ENCODE assay signal across 1 cellular context in the genomic region with DNA sequence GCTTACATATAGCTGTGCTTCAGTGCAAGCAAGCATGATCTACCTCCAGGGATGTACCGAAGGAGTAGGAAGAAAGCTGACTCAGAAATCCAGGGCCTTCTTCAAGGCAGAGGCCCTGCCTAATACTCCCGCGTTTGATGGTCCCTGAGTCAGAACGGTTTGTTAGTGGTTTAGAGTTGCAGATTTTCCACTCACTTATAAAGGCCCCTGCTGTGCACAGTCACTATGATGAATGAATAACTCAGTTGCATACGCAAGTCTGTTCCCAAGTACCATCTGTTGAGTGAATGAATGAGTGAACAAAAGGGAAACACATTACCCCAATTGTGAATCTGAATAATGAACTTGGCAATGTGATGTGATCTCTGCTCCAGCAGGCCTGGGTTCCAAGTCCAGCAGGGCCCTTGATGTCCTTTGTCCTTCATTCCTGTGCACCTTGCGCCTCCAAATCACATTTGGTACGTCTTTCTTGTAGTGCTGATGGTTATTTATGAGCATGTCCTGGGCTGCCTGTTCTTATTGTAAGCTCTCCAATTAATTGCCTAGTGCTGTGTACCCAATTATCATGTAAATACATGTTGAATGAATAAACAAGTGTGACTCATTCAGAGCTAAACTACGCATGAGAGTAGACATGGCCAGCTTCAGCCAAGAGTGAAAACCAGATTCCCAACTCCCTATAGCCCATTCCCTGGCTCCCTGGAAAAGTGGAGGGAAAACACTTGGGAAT.
TF ChIP-seq lines count a peak whose summit lies in the region.

No MANE protein-coding gene starts in this region.

TF ChIP-seq in HEK293, 187 proteins besides CTCF, POLR2A, EP300 and RAD21 (continued from another document and continues in another):
- TF ChIP-seq, protein P1, sequence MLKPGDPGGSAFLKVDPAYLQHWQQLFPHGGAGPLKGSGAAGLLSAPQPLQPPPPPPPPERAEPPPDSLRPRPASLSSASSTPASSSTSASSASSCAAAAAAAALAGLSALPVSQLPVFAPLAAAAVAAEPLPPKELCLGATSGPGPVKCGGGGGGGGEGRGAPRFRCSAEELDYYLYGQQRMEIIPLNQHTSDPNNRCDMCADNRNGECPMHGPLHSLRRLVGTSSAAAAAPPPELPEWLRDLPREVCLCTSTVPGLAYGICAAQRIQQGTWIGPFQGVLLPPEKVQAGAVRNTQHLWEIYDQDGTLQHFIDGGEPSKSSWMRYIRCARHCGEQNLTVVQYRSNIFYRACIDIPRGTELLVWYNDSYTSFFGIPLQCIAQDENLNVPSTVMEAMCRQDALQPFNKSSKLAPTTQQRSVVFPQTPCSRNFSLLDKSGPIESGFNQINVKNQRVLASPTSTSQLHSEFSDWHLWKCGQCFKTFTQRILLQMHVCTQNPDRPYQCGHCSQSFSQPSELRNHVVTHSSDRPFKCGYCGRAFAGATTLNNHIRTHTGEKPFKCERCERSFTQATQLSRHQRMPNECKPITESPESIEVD (tag by site-specific recombination; IDR thresholded peaks at IDR 0.05): peak; percentile 87
- TF ChIP-seq ZNF391 (tag by site-specific recombination; IDR thresholded peaks at IDR 0.05; ENCODE audit: borderline replicate concordance, low read depth) (0 out of 2 replicates have a peak, but pooled peaks have one; percentile 33), ZNF530 (tag by site-specific recombination; IDR thresholded peaks at IDR 0.05; ENCODE audit: low read depth) (no peak), ZNF677 (tag by site-specific recombination; IDR thresholded peaks at IDR 0.05) (no peak), ZNF146 (tag by site-specific recombination; IDR thresholded peaks at IDR 0.05) (peak; percentile 36; the same call in 1 of the 2 replicates), ZBTB20 (tag by site-specific recombination; IDR thresholded peaks at IDR 0.05) (peak; percentile 52; the same call in 1 of the 2 replicates), KLF9 (tag by site-specific recombination; IDR thresholded peaks at IDR 0.05; ENCODE audit: low read depth) (no peak), ZNF366 (tag by site-specific recombination; conservative IDR thresholded peaks at IDR 0.05) (no peak; the same call in 1 of the 2 replicates), ZNF776 (tag by site-specific recombination; IDR thresholded peaks at IDR 0.05; ENCODE audit: borderline replicate concordance) (no peak), ZNF544 (tag by site-specific recombination; IDR thresholded peaks at IDR 0.05) (no peak), ZIC2 (tag by site-specific recombination; IDR thresholded peaks at IDR 0.05) (peak; percentile 36), ZNF184 (tag by site-specific recombination; IDR thresholded peaks at IDR 0.05) (0 out of 2 replicates have a peak, but pooled peaks have one; percentile 37), SCRT2 (tag by site-specific recombination; IDR thresholded peaks at IDR 0.05) (peak; percentile 98), ZEB2 (tag by site-specific recombination; IDR thresholded peaks at IDR 0.05) (peak; percentile 84; the same call in 1 of the 2 replicates), ZNF2 (tag by site-specific recombination; IDR thresholded peaks at IDR 0.05) (0 out of 2 replicates have a peak, but pooled peaks have one; percentile 39), ZNF202 (tag by site-specific recombination; IDR thresholded peaks at IDR 0.05; ENCODE audit: borderline replicate concordance) (no peak), GFI1B (tag by site-specific recombination; IDR thresholded peaks at IDR 0.05) (peak; percentile 92), EGR2 (tag by site-specific recombination; IDR thresholded peaks at IDR 0.05; ENCODE audit: low read depth) (no peak), SALL2 (tag by site-specific recombination; IDR thresholded peaks at IDR 0.05; ENCODE audit: borderline replicate concordance) (no peak), ZNF433 (tag by site-specific recombination; IDR thresholded peaks at IDR 0.05; ENCODE audit: low read depth) (no peak), ZNF747 (tag by site-specific recombination; IDR thresholded peaks at IDR 0.05) (no peak), SP3 (tag by site-specific recombination; IDR thresholded peaks at IDR 0.05) (no peak), ZNF501 (tag by site-specific recombination; IDR thresholded peaks at IDR 0.05) (no peak), ZNF24 (tag by site-specific recombination; IDR thresholded peaks at IDR 0.05) (peak; percentile 98), ZNF660 (tag by site-specific recombination; IDR thresholded peaks at IDR 0.05) (peak; percentile 81), ZNF174 (tag by site-specific recombination; IDR thresholded peaks at IDR 0.05) (no peak)
- TF ChIP-seq, protein P2, sequence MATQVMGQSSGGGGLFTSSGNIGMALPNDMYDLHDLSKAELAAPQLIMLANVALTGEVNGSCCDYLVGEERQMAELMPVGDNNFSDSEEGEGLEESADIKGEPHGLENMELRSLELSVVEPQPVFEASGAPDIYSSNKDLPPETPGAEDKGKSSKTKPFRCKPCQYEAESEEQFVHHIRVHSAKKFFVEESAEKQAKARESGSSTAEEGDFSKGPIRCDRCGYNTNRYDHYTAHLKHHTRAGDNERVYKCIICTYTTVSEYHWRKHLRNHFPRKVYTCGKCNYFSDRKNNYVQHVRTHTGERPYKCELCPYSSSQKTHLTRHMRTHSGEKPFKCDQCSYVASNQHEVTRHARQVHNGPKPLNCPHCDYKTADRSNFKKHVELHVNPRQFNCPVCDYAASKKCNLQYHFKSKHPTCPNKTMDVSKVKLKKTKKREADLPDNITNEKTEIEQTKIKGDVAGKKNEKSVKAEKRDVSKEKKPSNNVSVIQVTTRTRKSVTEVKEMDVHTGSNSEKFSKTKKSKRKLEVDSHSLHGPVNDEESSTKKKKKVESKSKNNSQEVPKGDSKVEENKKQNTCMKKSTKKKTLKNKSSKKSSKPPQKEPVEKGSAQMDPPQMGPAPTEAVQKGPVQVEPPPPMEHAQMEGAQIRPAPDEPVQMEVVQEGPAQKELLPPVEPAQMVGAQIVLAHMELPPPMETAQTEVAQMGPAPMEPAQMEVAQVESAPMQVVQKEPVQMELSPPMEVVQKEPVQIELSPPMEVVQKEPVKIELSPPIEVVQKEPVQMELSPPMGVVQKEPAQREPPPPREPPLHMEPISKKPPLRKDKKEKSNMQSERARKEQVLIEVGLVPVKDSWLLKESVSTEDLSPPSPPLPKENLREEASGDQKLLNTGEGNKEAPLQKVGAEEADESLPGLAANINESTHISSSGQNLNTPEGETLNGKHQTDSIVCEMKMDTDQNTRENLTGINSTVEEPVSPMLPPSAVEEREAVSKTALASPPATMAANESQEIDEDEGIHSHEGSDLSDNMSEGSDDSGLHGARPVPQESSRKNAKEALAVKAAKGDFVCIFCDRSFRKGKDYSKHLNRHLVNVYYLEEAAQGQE (tag by site-specific recombination; IDR thresholded peaks at IDR 0.05): no peak
- TF ChIP-seq, protein P3, sequence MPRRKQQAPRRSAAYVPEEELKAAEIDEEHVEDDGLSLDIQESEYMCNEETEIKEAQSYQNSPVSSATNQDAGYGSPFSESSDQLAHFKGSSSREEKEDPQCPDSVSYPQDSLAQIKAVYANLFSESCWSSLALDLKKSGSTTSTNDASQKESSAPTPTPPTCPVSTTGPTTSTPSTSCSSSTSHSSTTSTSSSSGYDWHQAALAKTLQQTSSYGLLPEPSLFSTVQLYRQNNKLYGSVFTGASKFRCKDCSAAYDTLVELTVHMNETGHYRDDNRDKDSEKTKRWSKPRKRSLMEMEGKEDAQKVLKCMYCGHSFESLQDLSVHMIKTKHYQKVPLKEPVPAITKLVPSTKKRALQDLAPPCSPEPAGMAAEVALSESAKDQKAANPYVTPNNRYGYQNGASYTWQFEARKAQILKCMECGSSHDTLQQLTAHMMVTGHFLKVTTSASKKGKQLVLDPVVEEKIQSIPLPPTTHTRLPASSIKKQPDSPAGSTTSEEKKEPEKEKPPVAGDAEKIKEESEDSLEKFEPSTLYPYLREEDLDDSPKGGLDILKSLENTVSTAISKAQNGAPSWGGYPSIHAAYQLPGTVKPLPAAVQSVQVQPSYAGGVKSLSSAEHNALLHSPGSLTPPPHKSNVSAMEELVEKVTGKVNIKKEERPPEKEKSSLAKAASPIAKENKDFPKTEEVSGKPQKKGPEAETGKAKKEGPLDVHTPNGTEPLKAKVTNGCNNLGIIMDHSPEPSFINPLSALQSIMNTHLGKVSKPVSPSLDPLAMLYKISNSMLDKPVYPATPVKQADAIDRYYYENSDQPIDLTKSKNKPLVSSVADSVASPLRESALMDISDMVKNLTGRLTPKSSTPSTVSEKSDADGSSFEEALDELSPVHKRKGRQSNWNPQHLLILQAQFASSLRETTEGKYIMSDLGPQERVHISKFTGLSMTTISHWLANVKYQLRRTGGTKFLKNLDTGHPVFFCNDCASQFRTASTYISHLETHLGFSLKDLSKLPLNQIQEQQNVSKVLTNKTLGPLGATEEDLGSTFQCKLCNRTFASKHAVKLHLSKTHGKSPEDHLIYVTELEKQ (tag by site-specific recombination; IDR thresholded peaks at IDR 0.05; ENCODE audit: borderline replicate concordance): peak; percentile 78; the same call in 1 of the 2 replicates
- TF ChIP-seq, protein P4, sequence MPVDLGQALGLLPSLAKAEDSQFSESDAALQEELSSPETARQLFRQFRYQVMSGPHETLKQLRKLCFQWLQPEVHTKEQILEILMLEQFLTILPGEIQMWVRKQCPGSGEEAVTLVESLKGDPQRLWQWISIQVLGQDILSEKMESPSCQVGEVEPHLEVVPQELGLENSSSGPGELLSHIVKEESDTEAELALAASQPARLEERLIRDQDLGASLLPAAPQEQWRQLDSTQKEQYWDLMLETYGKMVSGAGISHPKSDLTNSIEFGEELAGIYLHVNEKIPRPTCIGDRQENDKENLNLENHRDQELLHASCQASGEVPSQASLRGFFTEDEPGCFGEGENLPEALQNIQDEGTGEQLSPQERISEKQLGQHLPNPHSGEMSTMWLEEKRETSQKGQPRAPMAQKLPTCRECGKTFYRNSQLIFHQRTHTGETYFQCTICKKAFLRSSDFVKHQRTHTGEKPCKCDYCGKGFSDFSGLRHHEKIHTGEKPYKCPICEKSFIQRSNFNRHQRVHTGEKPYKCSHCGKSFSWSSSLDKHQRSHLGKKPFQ (tag by site-specific recombination; IDR thresholded peaks at IDR 0.05): no peak
- TF ChIP-seq, protein P5, sequence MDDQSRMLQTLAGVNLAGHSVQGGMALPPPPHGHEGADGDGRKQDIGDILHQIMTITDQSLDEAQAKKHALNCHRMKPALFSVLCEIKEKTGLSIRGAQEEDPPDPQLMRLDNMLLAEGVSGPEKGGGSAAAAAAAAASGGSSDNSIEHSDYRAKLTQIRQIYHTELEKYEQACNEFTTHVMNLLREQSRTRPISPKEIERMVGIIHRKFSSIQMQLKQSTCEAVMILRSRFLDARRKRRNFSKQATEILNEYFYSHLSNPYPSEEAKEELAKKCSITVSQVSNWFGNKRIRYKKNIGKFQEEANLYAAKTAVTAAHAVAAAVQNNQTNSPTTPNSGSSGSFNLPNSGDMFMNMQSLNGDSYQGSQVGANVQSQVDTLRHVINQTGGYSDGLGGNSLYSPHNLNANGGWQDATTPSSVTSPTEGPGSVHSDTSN (CRISPR knock-in tag; IDR thresholded peaks at IDR 0.05): no peak
- TF ChIP-seq, protein P6, sequence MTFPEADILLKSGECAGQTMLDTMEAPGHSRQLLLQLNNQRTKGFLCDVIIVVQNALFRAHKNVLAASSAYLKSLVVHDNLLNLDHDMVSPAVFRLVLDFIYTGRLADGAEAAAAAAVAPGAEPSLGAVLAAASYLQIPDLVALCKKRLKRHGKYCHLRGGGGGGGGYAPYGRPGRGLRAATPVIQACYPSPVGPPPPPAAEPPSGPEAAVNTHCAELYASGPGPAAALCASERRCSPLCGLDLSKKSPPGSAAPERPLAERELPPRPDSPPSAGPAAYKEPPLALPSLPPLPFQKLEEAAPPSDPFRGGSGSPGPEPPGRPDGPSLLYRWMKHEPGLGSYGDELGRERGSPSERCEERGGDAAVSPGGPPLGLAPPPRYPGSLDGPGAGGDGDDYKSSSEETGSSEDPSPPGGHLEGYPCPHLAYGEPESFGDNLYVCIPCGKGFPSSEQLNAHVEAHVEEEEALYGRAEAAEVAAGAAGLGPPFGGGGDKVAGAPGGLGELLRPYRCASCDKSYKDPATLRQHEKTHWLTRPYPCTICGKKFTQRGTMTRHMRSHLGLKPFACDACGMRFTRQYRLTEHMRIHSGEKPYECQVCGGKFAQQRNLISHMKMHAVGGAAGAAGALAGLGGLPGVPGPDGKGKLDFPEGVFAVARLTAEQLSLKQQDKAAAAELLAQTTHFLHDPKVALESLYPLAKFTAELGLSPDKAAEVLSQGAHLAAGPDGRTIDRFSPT (tag by site-specific recombination; IDR thresholded peaks at IDR 0.05): peak; percentile 32; the same call in 1 of the 2 replicates
- TF ChIP-seq, protein P7, sequence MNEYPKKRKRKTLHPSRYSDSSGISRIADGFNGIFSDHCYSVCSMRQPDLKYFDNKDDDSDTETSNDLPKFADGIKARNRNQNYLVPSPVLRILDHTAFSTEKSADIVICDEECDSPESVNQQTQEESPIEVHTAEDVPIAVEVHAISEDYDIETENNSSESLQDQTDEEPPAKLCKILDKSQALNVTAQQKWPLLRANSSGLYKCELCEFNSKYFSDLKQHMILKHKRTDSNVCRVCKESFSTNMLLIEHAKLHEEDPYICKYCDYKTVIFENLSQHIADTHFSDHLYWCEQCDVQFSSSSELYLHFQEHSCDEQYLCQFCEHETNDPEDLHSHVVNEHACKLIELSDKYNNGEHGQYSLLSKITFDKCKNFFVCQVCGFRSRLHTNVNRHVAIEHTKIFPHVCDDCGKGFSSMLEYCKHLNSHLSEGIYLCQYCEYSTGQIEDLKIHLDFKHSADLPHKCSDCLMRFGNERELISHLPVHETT (tag by site-specific recombination; IDR thresholded peaks at IDR 0.05): peak; percentile 82
- TF ChIP-seq, protein P8, sequence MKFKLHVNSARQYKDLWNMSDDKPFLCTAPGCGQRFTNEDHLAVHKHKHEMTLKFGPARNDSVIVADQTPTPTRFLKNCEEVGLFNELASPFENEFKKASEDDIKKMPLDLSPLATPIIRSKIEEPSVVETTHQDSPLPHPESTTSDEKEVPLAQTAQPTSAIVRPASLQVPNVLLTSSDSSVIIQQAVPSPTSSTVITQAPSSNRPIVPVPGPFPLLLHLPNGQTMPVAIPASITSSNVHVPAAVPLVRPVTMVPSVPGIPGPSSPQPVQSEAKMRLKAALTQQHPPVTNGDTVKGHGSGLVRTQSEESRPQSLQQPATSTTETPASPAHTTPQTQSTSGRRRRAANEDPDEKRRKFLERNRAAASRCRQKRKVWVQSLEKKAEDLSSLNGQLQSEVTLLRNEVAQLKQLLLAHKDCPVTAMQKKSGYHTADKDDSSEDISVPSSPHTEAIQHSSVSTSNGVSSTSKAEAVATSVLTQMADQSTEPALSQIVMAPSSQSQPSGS (tag by site-specific recombination; IDR thresholded peaks at IDR 0.05; ENCODE audit: low read depth): no peak
- TF ChIP-seq, protein P9, sequence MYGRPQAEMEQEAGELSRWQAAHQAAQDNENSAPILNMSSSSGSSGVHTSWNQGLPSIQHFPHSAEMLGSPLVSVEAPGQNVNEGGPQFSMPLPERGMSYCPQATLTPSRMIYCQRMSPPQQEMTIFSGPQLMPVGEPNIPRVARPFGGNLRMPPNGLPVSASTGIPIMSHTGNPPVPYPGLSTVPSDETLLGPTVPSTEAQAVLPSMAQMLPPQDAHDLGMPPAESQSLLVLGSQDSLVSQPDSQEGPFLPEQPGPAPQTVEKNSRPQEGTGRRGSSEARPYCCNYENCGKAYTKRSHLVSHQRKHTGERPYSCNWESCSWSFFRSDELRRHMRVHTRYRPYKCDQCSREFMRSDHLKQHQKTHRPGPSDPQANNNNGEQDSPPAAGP (tag by site-specific recombination; IDR thresholded peaks at IDR 0.05): peak; percentile 34; the same call in 1 of the 2 replicates
